In genomic region chr12:71562681-71563595, GRCh38 we compare ENCODE assay signal across 21 cellular contexts.
"Had no signal": no experiment of that assay in that cellular context is flagged by ENCODE, and none has a peak within 500 bp of the region (broad histone marks: within the 10 kb centered on the region; RNA-seq: fewer than 3 reads in every experiment).

No MANE protein-coding gene starts in this region.

- FAIRE-seq: endothelial cell of umbilical vein, keratinocyte, pancreas, TTC549 had no signal

- H3K27ac ChIP-seq: body of pancreas, coronary artery, esophagus squamous epithelium, hepatocyte, left lung, pancreas, sigmoid colon, spleen had no signal

- ATAC-seq: activated CD8-positive, alpha-beta T cell treated with anti-CD3 and anti-CD28 coated beads, Interleukin-2, amount 10 ng/mL, durations not matched to agents 7 days and 5 days; activated naive CD4-positive, alpha-beta T cell treated with anti-CD3 and anti-CD28 coated beads, Interleukin-2, amount 50 U/mL, for 72 hours; activated T-cell treated with anti-CD3 and anti-CD28 coated beads, Interleukin-2, amount 50 U/mL, for 72 hours; body of pancreas; left lung; pancreas had no signal

- H3K9me3 ChIP-seq: body of pancreas, esophagus squamous epithelium, left lung, pancreas, sigmoid colon, spleen had no signal

- H3K27me3 ChIP-seq: body of pancreas, hepatocyte, left lung, pancreas, sigmoid colon, spleen had no signal

- H3K4me3 ChIP-seq: body of pancreas, coronary artery, esophagus squamous epithelium, hepatocyte, left lung, pancreas, sigmoid colon, spleen had no signal

- H3K4me2 ChIP-seq: hepatocyte had no signal

- H3K4me1 ChIP-seq: body of pancreas, esophagus squamous epithelium, left lung, pancreas, sigmoid colon, spleen had no signal

- DNase-seq: activated B cell treated with CpG ODN at 0.5 μM for 24 hours; activated CD4-positive, alpha-beta T cell treated with anti-CD3 and anti-CD28 coated beads for 48 hours; activated CD8-positive, alpha-beta memory T cell treated with anti-CD3 and anti-CD28 coated beads, Interleukin-2, amount 50 U/mL, for 4 hours; activated CD8-positive, alpha-beta T cell treated with anti-CD3 and anti-CD28 coated beads, Interleukin-2, amount 10 ng/mL, durations not matched to agents 7 days and 5 days; activated gamma-delta T cell; activated T-cell treated with anti-CD3 and anti-CD28 coated beads, Interleukin-2, amount 50 U/mL, for 72 hours; body of pancreas; effector CD8-positive, alpha-beta T cell; esophagus squamous epithelium; left lung; mammary epithelial cell; naive B cell; pancreas; sigmoid colon; spleen had no signal

- H2AFZ ChIP-seq: hepatocyte had no signal

- H3K36me3 ChIP-seq: esophagus squamous epithelium, left lung, pancreas, sigmoid colon, spleen had no signal

- H3K79me2 ChIP-seq: hepatocyte had no signal
